Comparison of ENCODE assay signal across 26 cellular contexts in the genomic region with DNA sequence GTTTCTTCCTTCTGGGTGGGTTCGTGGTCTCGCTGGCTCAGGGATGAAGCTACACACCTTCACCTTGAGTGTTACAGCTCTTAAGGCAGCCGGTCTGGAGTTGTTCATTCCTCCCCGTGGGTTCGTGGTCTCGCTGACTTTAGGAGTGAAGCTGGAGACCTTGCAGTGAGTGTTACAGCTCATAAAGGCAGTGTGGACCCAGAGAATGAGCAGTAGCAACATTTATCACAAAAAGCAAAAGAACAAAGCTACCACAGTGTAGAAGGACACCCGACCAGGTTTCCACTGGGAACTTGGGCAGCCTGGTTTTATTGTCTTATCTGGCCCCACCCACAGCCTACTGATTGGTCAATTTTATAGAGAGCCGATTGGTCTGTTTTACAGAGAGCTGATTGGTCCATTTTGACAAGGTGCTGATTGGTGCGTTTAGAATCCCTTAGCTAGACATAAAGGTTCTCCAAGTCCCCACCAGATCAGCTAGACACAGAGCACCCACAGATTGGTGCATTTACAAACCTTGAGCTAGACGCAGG.
"Had no signal": no experiment of that assay in that cellular context is flagged by ENCODE, and none has a peak within 500 bp of the region (broad histone marks: within the 10 kb centered on the region; RNA-seq: fewer than 3 reads in every experiment).

No MANE protein-coding gene starts in this region.

- H3K9me3 Mint-ChIP-seq: stimulated activated effector memory CD8-positive, alpha-beta T cell treated with anti-CD3 and anti-CD28 coated beads, Interleukin-12 subunit alpha, Interleukin-12 subunit beta, amount 100 ng/mL, for 72 hours had no signal

- H3K4me3 Mint-ChIP-seq: naive thymus-derived CD4-positive, alpha-beta T cell; nephron; neural progenitor cell; stimulated activated effector memory CD8-positive, alpha-beta T cell treated with anti-CD3 and anti-CD28 coated beads, Interleukin-12 subunit alpha, Interleukin-12 subunit beta, amount 100 ng/mL, for 72 hours had no signal

- H3K4me3 ChIP-seq: coronary artery, esophagus squamous epithelium, gastrocnemius medialis, hepatocyte, left lung, neural progenitor cell, prostate gland, right atrium auricular region, sigmoid colon, stomach, tibial nerve, upper lobe of left lung had no signal

- H3K9ac ChIP-seq: neural progenitor cell had no signal

- DNase-seq: dermis blood vessel endothelial cell; effector memory CD4-positive, alpha-beta T cell; esophagus squamous epithelium; foreskin fibroblast; gastrocnemius medialis; head of caudate nucleus; left cardiac atrium; mesendoderm; midbrain; naive thymus-derived CD4-positive, alpha-beta T cell; nucleus accumbens; sigmoid colon; stimulated activated CD4-positive, alpha-beta T cell treated with anti-CD3 and anti-CD28 coated beads, Interleukin-2, amount 100 ng/mL, for 24 hours; stimulated activated CD4-positive, alpha-beta T cell treated with anti-CD3 and anti-CD28 coated beads, Interleukin-4, amount 100 ng/mL, for 24 hours; stimulated activated naive CD4-positive, alpha-beta T cell treated with Interleukin-2 at 50 U/mL for 16 hours; stomach had no signal

- H3K4me1 Mint-ChIP-seq: neural progenitor cell; stimulated activated effector memory CD8-positive, alpha-beta T cell treated with anti-CD3 and anti-CD28 coated beads, Interleukin-12 subunit alpha, Interleukin-12 subunit beta, amount 100 ng/mL, for 72 hours had no signal

- H3K79me2 ChIP-seq: hepatocyte had no signal

- H3K27ac Mint-ChIP-seq: nephron; neural progenitor cell; stimulated activated effector memory CD8-positive, alpha-beta T cell treated with anti-CD3 and anti-CD28 coated beads, Interleukin-12 subunit alpha, Interleukin-12 subunit beta, amount 100 ng/mL, for 72 hours had no signal

- H3K4me1 ChIP-seq: esophagus squamous epithelium, gastrocnemius medialis, neural progenitor cell, prostate gland, right atrium auricular region, sigmoid colon, stomach, upper lobe of left lung had no signal

- H3K36me3 Mint-ChIP-seq: naive thymus-derived CD4-positive, alpha-beta T cell; neural progenitor cell; stimulated activated effector memory CD8-positive, alpha-beta T cell treated with anti-CD3 and anti-CD28 coated beads, Interleukin-12 subunit alpha, Interleukin-12 subunit beta, amount 100 ng/mL, for 72 hours had no signal

- ATAC-seq: gastrocnemius medialis; left cardiac atrium; left lung; naive thymus-derived CD4-positive, alpha-beta T cell; stimulated activated effector memory CD8-positive, alpha-beta T cell treated with anti-CD3 and anti-CD28 coated beads, Interleukin-12 subunit alpha, Interleukin-12 subunit beta, amount 100 ng/mL, for 72 hours had no signal

- H2AFZ ChIP-seq: hepatocyte, neural progenitor cell had no signal

- H3K4me2 ChIP-seq: hepatocyte, neural progenitor cell had no signal

- H3K36me3 ChIP-seq: esophagus squamous epithelium, gastrocnemius medialis, left lung, neural progenitor cell, prostate gland, right atrium auricular region, sigmoid colon, stomach, tibial nerve, upper lobe of left lung had no signal

- H3K9me3 ChIP-seq: esophagus squamous epithelium, gastrocnemius medialis, left lung, prostate gland, right atrium auricular region, sigmoid colon, stomach, tibial nerve, upper lobe of left lung had no signal

- H3K27me3 ChIP-seq: esophagus squamous epithelium, gastrocnemius medialis, hepatocyte, left lung, neural progenitor cell, right atrium auricular region, sigmoid colon, stomach, tibial nerve, upper lobe of left lung had no signal

- H3K27ac ChIP-seq: coronary artery, esophagus squamous epithelium, gastrocnemius medialis, hepatocyte, left lung, neural progenitor cell, prostate gland, right atrium auricular region, sigmoid colon, stomach, tibial nerve, upper lobe of left lung had no signal
